18 cellular contexts compared by ENCODE assay signal in the genomic region with DNA sequence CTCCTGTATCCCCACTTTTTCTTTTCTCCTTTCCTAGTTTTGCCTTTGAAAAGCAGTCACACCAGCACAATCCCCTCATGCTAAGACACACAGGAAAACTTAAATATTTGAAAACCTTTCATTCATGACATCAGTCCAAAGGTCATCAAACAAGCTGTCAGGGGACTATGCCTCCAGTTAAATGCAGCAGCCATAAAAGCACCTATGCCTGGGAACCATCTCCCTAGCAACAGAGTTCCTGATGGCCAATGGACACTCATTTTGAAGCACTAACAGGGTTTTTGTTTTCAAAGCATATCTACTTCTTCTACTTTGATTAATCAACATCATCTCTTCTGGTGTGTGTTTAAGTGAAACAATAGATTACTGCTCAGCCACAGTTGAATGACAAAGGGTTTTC.
"Had no signal": no experiment of that assay in that cellular context is flagged by ENCODE, and none has a peak within 500 bp of the region (broad histone marks: within the 10 kb centered on the region; RNA-seq: fewer than 3 reads in every experiment).

No MANE protein-coding gene starts in this region.

- H3K27ac Mint-ChIP-seq: activated CD4-positive, alpha-beta T cell treated with anti-CD3 and anti-CD28 coated beads, Interleukin-2, amount 10 ng/mL, durations not matched to agents 7 days and 5 days; activated naive CD8-positive, alpha-beta T cell; memory B cell; natural killer cell; stimulated activated naive CD8-positive, alpha-beta T cell treated with anti-CD3 and anti-CD28 coated beads, Interleukin-15, amount 100 ng/mL, for 72 hours had no signal

- H3K27ac ChIP-seq: body of pancreas, colonic mucosa, prostate gland, spleen, upper lobe of right lung had no signal

- H3K4me1 Mint-ChIP-seq: activated CD4-positive, alpha-beta T cell treated with anti-CD3 and anti-CD28 coated beads, Interleukin-2, amount 10 ng/mL, durations not matched to agents 7 days and 5 days; memory B cell; natural killer cell had no signal

- H3K4me1 ChIP-seq: body of pancreas, colonic mucosa, prostate gland had no signal

- DNase-seq: activated CD4-positive, alpha-beta T cell treated with anti-CD3 and anti-CD28 coated beads, Interleukin-2, amount 10 ng/mL, durations not matched to agents 7 days and 5 days; activated CD8-positive, alpha-beta memory T cell treated with anti-CD3 and anti-CD28 coated beads, Interleukin-2, amount 50 U/mL, for 48 hours; activated gamma-delta T cell treated with Interleukin-2 at 50 U/mL for 16 hours; amniotic stem cell; body of pancreas; central memory CD4-positive, alpha-beta T cell; colonic mucosa; left ventricle myocardium superior; natural killer cell; spleen; stimulated activated naive CD8-positive, alpha-beta T cell treated with anti-CD3 and anti-CD28 coated beads, Interleukin-15, amount 100 ng/mL, for 72 hours; upper lobe of right lung had no signal

- H3K27me3 ChIP-seq: body of pancreas, colonic mucosa, upper lobe of right lung had no signal

- H3K36me3 ChIP-seq: colonic mucosa, prostate gland, spleen, upper lobe of right lung had no signal

- H3K4me3 Mint-ChIP-seq: activated CD4-positive, alpha-beta T cell treated with anti-CD3 and anti-CD28 coated beads, Interleukin-2, amount 10 ng/mL, durations not matched to agents 7 days and 5 days; activated naive CD8-positive, alpha-beta T cell; memory B cell; natural killer cell; stimulated activated naive CD8-positive, alpha-beta T cell treated with anti-CD3 and anti-CD28 coated beads, Interleukin-15, amount 100 ng/mL, for 72 hours had no signal

- ATAC-seq: body of pancreas; esophagus mucosa; left ventricle myocardium superior; natural killer cell; sciatic nerve; stimulated activated naive CD8-positive, alpha-beta T cell treated with anti-CD3 and anti-CD28 coated beads, Interleukin-15, amount 100 ng/mL, for 72 hours; upper lobe of right lung had no signal

- H3K9me3 ChIP-seq: body of pancreas, colonic mucosa, prostate gland, spleen, upper lobe of right lung had no signal

- H3K4me3 ChIP-seq: body of pancreas, colonic mucosa, prostate gland, spleen, upper lobe of right lung had no signal

- H3K36me3 Mint-ChIP-seq: activated naive CD8-positive, alpha-beta T cell; memory B cell; natural killer cell had no signal

- H3K9me3 Mint-ChIP-seq: activated CD4-positive, alpha-beta T cell treated with anti-CD3 and anti-CD28 coated beads, Interleukin-2, amount 10 ng/mL, durations not matched to agents 7 days and 5 days; memory B cell; natural killer cell; stimulated activated naive CD8-positive, alpha-beta T cell treated with anti-CD3 and anti-CD28 coated beads, Interleukin-15, amount 100 ng/mL, for 72 hours had no signal

- FAIRE-seq: keratinocyte had no signal
